2 cellular contexts compared by ENCODE assay signal in genomic region chr3:65955792-65956477, GRCh38.
A peak's percentile ranks its signal among the peaks of the same experiment; 100 is the strongest.
TF ChIP-seq lines count a peak whose summit lies in the region.

No MANE protein-coding gene starts in this region.

TF ChIP-seq in HCT116, 20 proteins besides CTCF, POLR2A, EP300 and RAD21 (continued from another document):
- peak; percentile 27 for TF ChIP-seq TCF7L2 (IDR thresholded peaks at IDR 0.05; ENCODE audit: borderline replicate concordance, extremely low read depth, insufficient read depth, insufficient read length)
- TF ChIP-seq EGR1 (IDR thresholded peaks at IDR 0.05; ENCODE audit: low read depth) = no peak
- TF ChIP-seq EZH2phosphoT487 (IDR thresholded peaks at IDR 0.05; ENCODE audit: borderline replicate concordance) = no peak
- TF ChIP-seq SIN3A (IDR thresholded peaks at IDR 0.05; ENCODE audit: low read depth) = peak; percentile 69; the same call in 1 of the 2 replicates
- TF ChIP-seq, protein P1, sequence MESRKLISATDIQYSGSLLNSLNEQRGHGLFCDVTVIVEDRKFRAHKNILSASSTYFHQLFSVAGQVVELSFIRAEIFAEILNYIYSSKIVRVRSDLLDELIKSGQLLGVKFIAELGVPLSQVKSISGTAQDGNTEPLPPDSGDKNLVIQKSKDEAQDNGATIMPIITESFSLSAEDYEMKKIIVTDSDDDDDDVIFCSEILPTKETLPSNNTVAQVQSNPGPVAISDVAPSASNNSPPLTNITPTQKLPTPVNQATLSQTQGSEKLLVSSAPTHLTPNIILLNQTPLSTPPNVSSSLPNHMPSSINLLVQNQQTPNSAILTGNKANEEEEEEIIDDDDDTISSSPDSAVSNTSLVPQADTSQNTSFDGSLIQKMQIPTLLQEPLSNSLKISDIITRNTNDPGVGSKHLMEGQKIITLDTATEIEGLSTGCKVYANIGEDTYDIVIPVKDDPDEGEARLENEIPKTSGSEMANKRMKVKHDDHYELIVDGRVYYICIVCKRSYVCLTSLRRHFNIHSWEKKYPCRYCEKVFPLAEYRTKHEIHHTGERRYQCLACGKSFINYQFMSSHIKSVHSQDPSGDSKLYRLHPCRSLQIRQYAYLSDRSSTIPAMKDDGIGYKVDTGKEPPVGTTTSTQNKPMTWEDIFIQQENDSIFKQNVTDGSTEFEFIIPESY (IDR thresholded peaks at IDR 0.05; ENCODE audit: extremely low read depth, insufficient replicate concordance, low read length) = no peak
- peak; percentile 84 for TF ChIP-seq JUND (IDR thresholded peaks at IDR 0.05)
- TF ChIP-seq, protein P2, sequence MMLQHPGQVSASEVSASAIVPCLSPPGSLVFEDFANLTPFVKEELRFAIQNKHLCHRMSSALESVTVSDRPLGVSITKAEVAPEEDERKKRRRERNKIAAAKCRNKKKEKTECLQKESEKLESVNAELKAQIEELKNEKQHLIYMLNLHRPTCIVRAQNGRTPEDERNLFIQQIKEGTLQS (IDR thresholded peaks at IDR 0.05) = no peak
- no peak for TF ChIP-seq ZFX (IDR thresholded peaks at IDR 0.05)
- TF ChIP-seq ZNF274 (IDR thresholded peaks at IDR 0.05; ENCODE audit: low read depth, low read length) = no peak
- peak; percentile 77 for TF ChIP-seq CEBPB (IDR thresholded peaks at IDR 0.05; ENCODE audit: low read depth)
- peak; percentile 46 for TF ChIP-seq YY1 (IDR thresholded peaks at IDR 0.05; ENCODE audit: extremely low read depth, insufficient replicate concordance, low read depth, low read length)
- peak; percentile 50; the same call in 1 of the 2 replicates for TF ChIP-seq SRF (IDR thresholded peaks at IDR 0.05; ENCODE audit: low read depth)
- peak; percentile 74; the same call in 1 of the 2 replicates for TF ChIP-seq CBX3 (IDR thresholded peaks at IDR 0.05; ENCODE audit: low read depth)
- 0 out of 2 replicates have a peak, but pooled peaks have one; percentile 23 for TF ChIP-seq POLR2AphosphoS5 (IDR thresholded peaks at IDR 0.05; ENCODE audit: low read depth, low read length)
- TF ChIP-seq, protein P3, sequence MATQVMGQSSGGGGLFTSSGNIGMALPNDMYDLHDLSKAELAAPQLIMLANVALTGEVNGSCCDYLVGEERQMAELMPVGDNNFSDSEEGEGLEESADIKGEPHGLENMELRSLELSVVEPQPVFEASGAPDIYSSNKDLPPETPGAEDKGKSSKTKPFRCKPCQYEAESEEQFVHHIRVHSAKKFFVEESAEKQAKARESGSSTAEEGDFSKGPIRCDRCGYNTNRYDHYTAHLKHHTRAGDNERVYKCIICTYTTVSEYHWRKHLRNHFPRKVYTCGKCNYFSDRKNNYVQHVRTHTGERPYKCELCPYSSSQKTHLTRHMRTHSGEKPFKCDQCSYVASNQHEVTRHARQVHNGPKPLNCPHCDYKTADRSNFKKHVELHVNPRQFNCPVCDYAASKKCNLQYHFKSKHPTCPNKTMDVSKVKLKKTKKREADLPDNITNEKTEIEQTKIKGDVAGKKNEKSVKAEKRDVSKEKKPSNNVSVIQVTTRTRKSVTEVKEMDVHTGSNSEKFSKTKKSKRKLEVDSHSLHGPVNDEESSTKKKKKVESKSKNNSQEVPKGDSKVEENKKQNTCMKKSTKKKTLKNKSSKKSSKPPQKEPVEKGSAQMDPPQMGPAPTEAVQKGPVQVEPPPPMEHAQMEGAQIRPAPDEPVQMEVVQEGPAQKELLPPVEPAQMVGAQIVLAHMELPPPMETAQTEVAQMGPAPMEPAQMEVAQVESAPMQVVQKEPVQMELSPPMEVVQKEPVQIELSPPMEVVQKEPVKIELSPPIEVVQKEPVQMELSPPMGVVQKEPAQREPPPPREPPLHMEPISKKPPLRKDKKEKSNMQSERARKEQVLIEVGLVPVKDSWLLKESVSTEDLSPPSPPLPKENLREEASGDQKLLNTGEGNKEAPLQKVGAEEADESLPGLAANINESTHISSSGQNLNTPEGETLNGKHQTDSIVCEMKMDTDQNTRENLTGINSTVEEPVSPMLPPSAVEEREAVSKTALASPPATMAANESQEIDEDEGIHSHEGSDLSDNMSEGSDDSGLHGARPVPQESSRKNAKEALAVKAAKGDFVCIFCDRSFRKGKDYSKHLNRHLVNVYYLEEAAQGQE (IDR thresholded peaks at IDR 0.05; ENCODE audit: low read depth) = no peak
- no peak for TF ChIP-seq EZH2 (IDR thresholded peaks at IDR 0.05)
- TF ChIP-seq, protein P4, sequence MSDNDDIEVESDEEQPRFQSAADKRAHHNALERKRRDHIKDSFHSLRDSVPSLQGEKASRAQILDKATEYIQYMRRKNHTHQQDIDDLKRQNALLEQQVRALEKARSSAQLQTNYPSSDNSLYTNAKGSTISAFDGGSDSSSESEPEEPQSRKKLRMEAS (IDR thresholded peaks at IDR 0.05) = peak; percentile 53; the same call in 1 of the 2 replicates
- peak; percentile 90 for TF ChIP-seq SP1 (IDR thresholded peaks at IDR 0.05; ENCODE audit: low read depth)

TF ChIP-seq in WTC11, 78 proteins besides CTCF, POLR2A, EP300 and RAD21 (continued from another document):
- TF ChIP-seq MLX (CRISPR knock-in tag; IDR thresholded peaks at IDR 0.05) (no peak), MYBL2 (CRISPR knock-in tag; IDR thresholded peaks at IDR 0.05) (no peak), ELF4 (CRISPR knock-in tag; IDR thresholded peaks at IDR 0.05; ENCODE audit: low read depth) (no peak), HMGXB4 (CRISPR knock-in tag; IDR thresholded peaks at IDR 0.05) (no peak), ZBTB43 (CRISPR knock-in tag; IDR thresholded peaks at IDR 0.05) (no peak)
